In genomic region chr11:61325649-61326414, GRCh38 we compare ENCODE assay signal across 18 cellular contexts. TPM values are rescaled to one million over a fixed set of nuclear protein-coding genes. Genes with fewer than 3 reads are reported as not detected.
DNase-seq lines count a peak whose midpoint lies in the region; FAIRE-seq and TF ChIP-seq lines count a peak whose summit lies in the region.
"Had no signal": no experiment of that assay in that cellular context is flagged by ENCODE, and none has a peak within 500 bp of the region (broad histone marks: within the 10 kb centered on the region; RNA-seq: fewer than 3 reads in every experiment).

No MANE protein-coding gene starts in this region.

- no peak overlapping the region for H2AFZ ChIP-seq in Loucy (ENCODE audit: low read length)
- H2AFZ ChIP-seq: GM23248, parathyroid adenoma had no signal

- H3K4me1 Mint-ChIP-seq in activated T-helper 1 cell treated with anti-CD3 and anti-CD28 coated beads, Interleukin-12 subunit alpha, Interleukin-12 subunit beta, Interleukin-2, Interleukin-4 antibody, amounts not matched to agents 30 ng/mL and 10 ng/mL and 1 ng/mL, durations not matched to agents 14 hours and 24 hours and 36 hours (ENCODE audit: low read depth), result peaks cover 22% of the 10 kb centered on the region
- H3K4me1 Mint-ChIP-seq in osteocyte (ENCODE audit: unreplicated experiment), result peaks cover 35% of the 10 kb centered on the region
- H3K4me1 Mint-ChIP-seq in endothelial cell (ENCODE audit: unreplicated experiment), result no peaks in the 10 kb centered on the region

- peak overlapping the region; percentile 11 for H3K27ac Mint-ChIP-seq in activated T-helper 1 cell treated with anti-CD3 and anti-CD28 coated beads, Interleukin-12 subunit alpha, Interleukin-12 subunit beta, Interleukin-2, Interleukin-4 antibody, amounts not matched to agents 30 ng/mL and 10 ng/mL and 1 ng/mL, durations not matched to agents 14 hours and 24 hours and 36 hours
- H3K27ac Mint-ChIP-seq in osteocyte (ENCODE audit: unreplicated experiment), result peak overlapping the region; percentile 75
- no peak overlapping the region for H3K27ac Mint-ChIP-seq in endothelial cell (ENCODE audit: unreplicated experiment)

- intact Hi-C loops in activated T-helper 1 cell treated with anti-CD3 and anti-CD28 coated beads, Interleukin-12 subunit alpha, Interleukin-12 subunit beta, Interleukin-2, Interleukin-4 antibody, amounts not matched to agents 30 ng/mL and 10 ng/mL and 1 ng/mL, durations not matched to agents 14 hours and 24 hours and 36 hours (cut with micrococcal nuclease), result no loop called here

- H3K4me3 ChIP-seq in Loucy (ENCODE audit: low read length, poor library complexity, severe bottlenecking) (no peak overlapping the region), coronary artery (no peak overlapping the region)
- H3K4me3 ChIP-seq: BLaER1, GM23248, SK-N-MC had no signal

- no peaks in the 10 kb centered on the region for H3K9me3 Mint-ChIP-seq in activated T-helper 1 cell treated with anti-CD3 and anti-CD28 coated beads, Interleukin-12 subunit alpha, Interleukin-12 subunit beta, Interleukin-2, Interleukin-4 antibody, amounts not matched to agents 30 ng/mL and 10 ng/mL and 1 ng/mL, durations not matched to agents 14 hours and 24 hours and 36 hours
- no peaks in the 10 kb centered on the region for H3K9me3 Mint-ChIP-seq in osteocyte (ENCODE audit: unreplicated experiment)
- H3K9me3 Mint-ChIP-seq in endothelial cell (ENCODE audit: unreplicated experiment), result no peaks in the 10 kb centered on the region

- H3F3A ChIP-seq in Loucy (ENCODE audit: low read depth), result no peaks in the 10 kb centered on the region

- no peaks in the 10 kb centered on the region for H3K9me2 ChIP-seq in Loucy (replicated peaks; ENCODE audit: low read depth, low read length)

- H3K4me1 ChIP-seq in Loucy (ENCODE audit: insufficient read depth, low read length, poor library complexity, severe bottlenecking), result peaks cover 26% of the 10 kb centered on the region

- no peak overlapping the region for H3K4me2 ChIP-seq in Loucy (ENCODE audit: low read depth, low read length, poor library complexity, severe bottlenecking)
- H3K4me2 ChIP-seq: BLaER1 had no signal

- H3K27me3 Mint-ChIP-seq in activated T-helper 1 cell treated with anti-CD3 and anti-CD28 coated beads, Interleukin-12 subunit alpha, Interleukin-12 subunit beta, Interleukin-2, Interleukin-4 antibody, amounts not matched to agents 30 ng/mL and 10 ng/mL and 1 ng/mL, durations not matched to agents 14 hours and 24 hours and 36 hours (ENCODE audit: insufficient read depth), result no peaks in the 10 kb centered on the region
- no peaks in the 10 kb centered on the region for H3K27me3 Mint-ChIP-seq in osteocyte (ENCODE audit: unreplicated experiment)
- H3K27me3 Mint-ChIP-seq in endothelial cell (ENCODE audit: unreplicated experiment), result peaks cover 3% of the 10 kb centered on the region

- H3K36me3 Mint-ChIP-seq in activated T-helper 1 cell treated with anti-CD3 and anti-CD28 coated beads, Interleukin-12 subunit alpha, Interleukin-12 subunit beta, Interleukin-2, Interleukin-4 antibody, amounts not matched to agents 30 ng/mL and 10 ng/mL and 1 ng/mL, durations not matched to agents 14 hours and 24 hours and 36 hours (ENCODE audit: low read depth), result peaks cover 65% of the 10 kb centered on the region
- peaks cover 61% of the 10 kb centered on the region for H3K36me3 Mint-ChIP-seq in osteocyte (ENCODE audit: unreplicated experiment)
- H3K36me3 Mint-ChIP-seq in endothelial cell (ENCODE audit: low read depth, unreplicated experiment), result peaks cover 51% of the 10 kb centered on the region

- H4K20me1 ChIP-seq in Loucy (ENCODE audit: insufficient read depth, low read length, poor library complexity, severe bottlenecking), result peaks cover 47% of the 10 kb centered on the region

- peaks cover 82% of the 10 kb centered on the region; the same call in 1 of the 2 replicates for H3K36me3 ChIP-seq in Loucy (ENCODE audit: insufficient read depth, low read length)

- no peak overlapping the region for H3K4me3 Mint-ChIP-seq in activated T-helper 1 cell treated with anti-CD3 and anti-CD28 coated beads, Interleukin-12 subunit alpha, Interleukin-12 subunit beta, Interleukin-2, Interleukin-4 antibody, amounts not matched to agents 30 ng/mL and 10 ng/mL and 1 ng/mL, durations not matched to agents 14 hours and 24 hours and 36 hours
- H3K4me3 Mint-ChIP-seq in osteocyte (ENCODE audit: unreplicated experiment) (no peak overlapping the region), endothelial cell (ENCODE audit: unreplicated experiment) (no peak overlapping the region)

- no peak for TF ChIP-seq POLR2A in GM12892 (IDR thresholded peaks at IDR 0.05; ENCODE audit: low read depth, low read length)

- peak overlapping the region; percentile 19 for H3K9ac ChIP-seq in Loucy (ENCODE audit: low read depth, low read length, poor library complexity, severe bottlenecking)
- H3K9ac ChIP-seq: BLaER1, GM23248, parathyroid adenoma had no signal

- no peak for FAIRE-seq in GM12892 (lab: Jason Lieb, UNC)
- FAIRE-seq: kidney, TTC549 had no signal

- H3K27ac ChIP-seq in coronary artery, result no peak overlapping the region
- H3K27ac ChIP-seq: BLaER1, parathyroid adenoma, SK-N-MC had no signal

- TF ChIP-seq CTCF in Loucy (conservative IDR thresholded peaks at IDR 0.05; ENCODE audit: low read length) (no peak), osteocyte (IDR thresholded peaks at IDR 0.05) (no peak), endothelial cell (IDR thresholded peaks at IDR 0.05; ENCODE audit: unreplicated experiment) (no peak), coronary artery (IDR thresholded peaks at IDR 0.05) (no peak)

- no peaks in the 10 kb centered on the region for H3K9me3 ChIP-seq in Loucy (ENCODE audit: insufficient read depth, low read depth, low read length)
- H3K9me3 ChIP-seq: BLaER1 had no signal

- peaks cover 58% of the 10 kb centered on the region for H3K79me2 ChIP-seq in Loucy (ENCODE audit: insufficient read depth, low read length)

- DNase-seq in activated T-helper 1 cell treated with anti-CD3 and anti-CD28 coated beads, Interleukin-12 subunit alpha, Interleukin-12 subunit beta, Interleukin-2, Interleukin-4 antibody, amounts not matched to agents 30 ng/mL and 10 ng/mL and 1 ng/mL, durations not matched to agents 14 hours and 24 hours and 36 hours (ENCODE audit: low spot score), result no peak
- DNase-seq in fibroblast of peridontal ligament (ENCODE audit: extremely low read depth) (peak; percentile 23), osteocyte (ENCODE audit: extremely low spot score, unreplicated experiment) (no peak), endothelial cell (ENCODE audit: low spot score) (no peak), coronary artery (ENCODE audit: low spot score) (no peak), RKO (ENCODE audit: low spot score) (no peak), GM12892 (ENCODE audit: insufficient read length) (no peak)
- DNase-seq: activated CD4-positive, alpha-beta T cell treated with anti-CD3 and anti-CD28 coated beads, Interleukin-2, amount 50 U/mL, for 4 hours; activated effector memory CD4-positive, alpha-beta T cell treated with Interleukin-2 at 50 U/mL for 16 hours; effector memory CD4-positive, alpha-beta T cell; GM23248; kidney; MV-4-11 had no signal

- H3K27me3 ChIP-seq in Loucy (ENCODE audit: insufficient read depth, low read length, poor library complexity, severe bottlenecking), result no peaks in the 10 kb centered on the region
- H3K27me3 ChIP-seq: BLaER1 had no signal

RNA-seq across cellular contexts. Expression of gene DDB1, which starts 7.1 kb away (rescaled TPM):
- 259 and 270 TPM in 2 replicates for total RNA-seq in activated T-helper 1 cell treated with anti-CD3 and anti-CD28 coated beads, Interleukin-12 subunit alpha, Interleukin-12 subunit beta, Interleukin-2, Interleukin-4 antibody, amounts not matched to agents 30 ng/mL and 10 ng/mL and 1 ng/mL, durations not matched to agents 14 hours and 24 hours and 36 hours
- 259 and 266 TPM in 2 replicates for total RNA-seq in osteocyte
- 239 TPM for total RNA-seq in endothelial cell (ENCODE audit: unreplicated experiment)
- polyA plus RNA-seq in GM12892 (2012; ENCODE audit: missing spikeins), result 126 TPM

RNA-seq across cellular contexts. Expression of gene TKFC, which starts 7.2 kb away (rescaled TPM):
- total RNA-seq in activated T-helper 1 cell treated with anti-CD3 and anti-CD28 coated beads, Interleukin-12 subunit alpha, Interleukin-12 subunit beta, Interleukin-2, Interleukin-4 antibody, amounts not matched to agents 30 ng/mL and 10 ng/mL and 1 ng/mL, durations not matched to agents 14 hours and 24 hours and 36 hours, result 71.2 and 78.2 TPM in 2 replicates
- 41.7 and 46.3 TPM in 2 replicates for total RNA-seq in osteocyte
- total RNA-seq in endothelial cell (ENCODE audit: unreplicated experiment), result 53.1 TPM
- 42.6 TPM for polyA plus RNA-seq in GM12892 (2012; ENCODE audit: missing spikeins)

RNA-seq across cellular contexts. Expression of gene VWCE, which starts 30.7 kb away (rescaled TPM):
- total RNA-seq in activated T-helper 1 cell treated with anti-CD3 and anti-CD28 coated beads, Interleukin-12 subunit alpha, Interleukin-12 subunit beta, Interleukin-2, Interleukin-4 antibody, amounts not matched to agents 30 ng/mL and 10 ng/mL and 1 ng/mL, durations not matched to agents 14 hours and 24 hours and 36 hours, result 9.4 and 10.9 TPM in 2 replicates
- total RNA-seq in osteocyte, result 8.8 and 10.7 TPM in 2 replicates
- total RNA-seq in endothelial cell (ENCODE audit: unreplicated experiment), result 25.3 TPM
- polyA plus RNA-seq in GM12892 (2012; ENCODE audit: missing spikeins), result 3.6 TPM

RNA-seq across cellular contexts. Expression of gene CYB561A3, which starts 35.9 kb away (rescaled TPM):
- 38.1 and 42.3 TPM in 2 replicates for total RNA-seq in activated T-helper 1 cell treated with anti-CD3 and anti-CD28 coated beads, Interleukin-12 subunit alpha, Interleukin-12 subunit beta, Interleukin-2, Interleukin-4 antibody, amounts not matched to agents 30 ng/mL and 10 ng/mL and 1 ng/mL, durations not matched to agents 14 hours and 24 hours and 36 hours
- 49.5 and 57.0 TPM in 2 replicates for total RNA-seq in osteocyte
- 21.6 TPM for total RNA-seq in endothelial cell (ENCODE audit: unreplicated experiment)
- 31.1 TPM for polyA plus RNA-seq in GM12892 (2012; ENCODE audit: missing spikeins)

RNA-seq across cellular contexts. Expression of gene TMEM138, which starts 36.3 kb away (rescaled TPM):
- total RNA-seq in activated T-helper 1 cell treated with anti-CD3 and anti-CD28 coated beads, Interleukin-12 subunit alpha, Interleukin-12 subunit beta, Interleukin-2, Interleukin-4 antibody, amounts not matched to agents 30 ng/mL and 10 ng/mL and 1 ng/mL, durations not matched to agents 14 hours and 24 hours and 36 hours, result 68.4 and 71.7 TPM in 2 replicates
- total RNA-seq in osteocyte (49.4 and 51.3 TPM in 2 replicates), endothelial cell (ENCODE audit: unreplicated experiment) (18.8 TPM)
- polyA plus RNA-seq in GM12892 (2012; ENCODE audit: missing spikeins), result 32.2 TPM
